In genomic region chr12:15749937-15750336, GRCh38 we compare ENCODE assay signal across 18 cellular contexts. TPM values are rescaled to one million over a fixed set of nuclear protein-coding genes. Genes with fewer than 3 reads are reported as not detected.
DNase-seq lines count a peak whose midpoint lies in the region; ATAC-seq, FAIRE-seq and TF ChIP-seq lines count a peak whose summit lies in the region.
"Had no signal": no experiment of that assay in that cellular context is flagged by ENCODE, and none has a peak within 500 bp of the region (broad histone marks: within the 10 kb centered on the region; RNA-seq: fewer than 3 reads in every experiment).

No MANE protein-coding gene starts in this region.

- H4K20me1 ChIP-seq in GM12878 (ENCODE audit: control insufficient read depth, insufficient read depth), result no peaks in the 10 kb centered on the region
- H4K20me1 ChIP-seq in endothelial cell of umbilical vein (replicated peaks; ENCODE audit: control insufficient read depth, extremely low read depth, insufficient read depth, low read length), result no peaks in the 10 kb centered on the region

- TF ChIP-seq POLR2A in GM12878 (IDR thresholded peaks at IDR 0.05; ENCODE audit: low read depth, low read length), result no peak
- no peak for TF ChIP-seq POLR2A in endothelial cell of umbilical vein (IDR thresholded peaks at IDR 0.05; ENCODE audit: low read depth, low read length)
- TF ChIP-seq POLR2A in uterus (IDR thresholded peaks at IDR 0.05), result no peak

- no peak overlapping the region for H3K4me3 ChIP-seq in GM12878
- H3K4me3 ChIP-seq in endothelial cell of umbilical vein (replicated peaks in 1 of 3; ENCODE audit: insufficient read depth in 1 of 3, low read depth in 1 of 3, low read length in 3 of 3), result no peak overlapping the region
- no peak overlapping the region for H3K4me3 ChIP-seq in mucosa of descending colon
- H3K4me3 ChIP-seq in uterus, result no peak overlapping the region
- H3K4me3 ChIP-seq: A549, K562 had no signal

- intact Hi-C loops in GM12878 (cut with micrococcal nuclease; ENCODE audit: unreplicated experiment), result no loop called here
- intact Hi-C loops in endothelial cell of umbilical vein (cut with micrococcal nuclease), result no loop called here
- intact Hi-C loops in mucosa of descending colon (cut with DNase I, micrococcal nuclease), result no loop called here
- intact Hi-C loops in uterus (cut with DNase I; ENCODE audit: low total_unique reads), result no loop called here

- CTCF ChIA-PET in GM12878 (lab: Yijun Ruan, JAX), result no interaction called here
- CTCF ChIA-PET in endothelial cell of umbilical vein (lab: Charles Lee), result no interaction called here

- FAIRE-seq in GM12878 (lab: Jason Lieb, UNC) (no peak), endothelial cell of umbilical vein (lab: Jason Lieb, UNC) (no peak)
- FAIRE-seq: A549, K562 had no signal

- in situ Hi-C loops in GM12878 (cut with MboI), result no loop called here

- H3K36me3 ChIP-seq in GM12878 (ENCODE audit: control insufficient read depth in 2 of 2, insufficient read depth in 2 of 2, low read length in 1 of 2), result no peaks in the 10 kb centered on the region
- H3K36me3 ChIP-seq in endothelial cell of umbilical vein (ENCODE audit: control insufficient read depth in 2 of 2, extremely low read depth in 1 of 2, insufficient read depth in 2 of 2, low read length in 2 of 2), result no peaks in the 10 kb centered on the region
- H3K36me3 ChIP-seq in mucosa of descending colon (ENCODE audit: low read depth), result no peaks in the 10 kb centered on the region
- no peaks in the 10 kb centered on the region for H3K36me3 ChIP-seq in uterus
- H3K36me3 ChIP-seq: BE2C had no signal

- SMC1A ChIA-PET in GM12878 (lab: Charles Lee; ENCODE audit: uncharacterized antibody, unreplicated experiment), result interaction anchor here (1.3 to 12.4 kb wide), 2 partner anchors 8 to 15 kb away, joined by 5 to 198 read pairs; no protein-coding TSS in a partner anchor

- POLR2A ChIA-PET in GM12878 (lab: Charles Lee), result interaction anchor here (0.5 to 1.1 kb wide), 4 partner anchors 9 to 18 kb away, joined by 3 to 4 read pairs (median 4); no protein-coding TSS in a partner anchor
- POLR2A ChIA-PET in endothelial cell of umbilical vein (lab: Charles Lee), result no interaction called here

- RAD21 ChIA-PET in GM12878 (lab: Charles Lee; ENCODE audit: unreplicated experiment), result no interaction called here

- H2AFZ ChIP-seq in GM12878 (ENCODE audit: control insufficient read depth, low read depth, low read length), result no peak overlapping the region
- H2AFZ ChIP-seq in endothelial cell of umbilical vein (ENCODE audit: low read depth, low read length), result no peak overlapping the region

- DNase-seq in GM12878 (ENCODE audit: low read depth, low spot score) (no peak), endothelial cell of umbilical vein (ENCODE audit: low read depth, low spot score) (peak; percentile 53), mucosa of descending colon (no peak), uterus (no peak), EL (no peak), GM20000 (ENCODE audit: low spot score) (no peak), activated T-cell treated with anti-CD3 and anti-CD28 coated beads for 4 hours (no peak)
- DNase-seq: BE2C; CD4-positive, alpha-beta memory T cell; DMS153; DMS79 treated with DMSO at 0.1 percent for 48 hours; GDM1; GOT3; H9 had no signal

- no peak for TF ChIP-seq EP300 in GM12878 (IDR thresholded peaks at IDR 0.05; ENCODE audit: borderline replicate concordance in 1 of 2, control insufficient read depth in 1 of 2, low read depth in 2 of 2, low read length in 2 of 2)

- no peak for TF ChIP-seq RAD21 in GM12878 (IDR thresholded peaks at IDR 0.05; ENCODE audit: insufficient read depth, low read depth, low read length)

- no peaks in the 10 kb centered on the region for H3K79me2 ChIP-seq in GM12878 (ENCODE audit: control insufficient read depth, insufficient read depth, low read length)
- peaks cover 3% of the 10 kb centered on the region for H3K79me2 ChIP-seq in endothelial cell of umbilical vein (ENCODE audit: control insufficient read depth, insufficient read depth, low read length)

- H3K4me2 ChIP-seq in GM12878 (ENCODE audit: control insufficient read depth, insufficient read depth) (no peak overlapping the region), endothelial cell of umbilical vein (ENCODE audit: insufficient read depth, low read length) (no peak overlapping the region)
- H3K4me2 ChIP-seq: A549 had no signal

- H3K4me1 ChIP-seq in GM12878 (ENCODE audit: control insufficient read depth, insufficient read depth, low read length) (no peaks in the 10 kb centered on the region), endothelial cell of umbilical vein (ENCODE audit: control insufficient read depth, extremely low read depth, insufficient read depth, low read length) (peaks cover 8% of the 10 kb centered on the region), mucosa of descending colon (ENCODE audit: low read depth) (no peaks in the 10 kb centered on the region), uterus (no peaks in the 10 kb centered on the region)
- H3K4me1 ChIP-seq: A549, BE2C had no signal

- H3K9me3 ChIP-seq in GM12878 (replicated peaks; ENCODE audit: control insufficient read depth, insufficient read depth, low read length) (no peaks in the 10 kb centered on the region), endothelial cell of umbilical vein (replicated peaks; ENCODE audit: control insufficient read depth, insufficient read depth, low read length) (no peaks in the 10 kb centered on the region), mucosa of descending colon (no peaks in the 10 kb centered on the region), uterus (no peaks in the 10 kb centered on the region)
- H3K9me3 ChIP-seq: A549, BE2C had no signal

- 61% methylated on average over 4 of the region's 4 CpGs for WGBS in GM12878 (ENCODE audit: insufficient coverage, insufficient replicate concordance, low lambda C conversion rate, missing lambda C conversion rate)

- no peak overlapping the region for H3K27ac ChIP-seq in GM12878 (ENCODE audit: control insufficient read depth, insufficient read depth)
- no peak overlapping the region for H3K27ac ChIP-seq in endothelial cell of umbilical vein (ENCODE audit: insufficient read depth, low read depth, low read length)
- peak overlapping the region; percentile 0 to 50 for H3K27ac ChIP-seq in uterus
- H3K27ac ChIP-seq: A549, C4-2B, HL-60 had no signal

- peak; percentile 24; the same call in 2 of the 3 replicates for ATAC-seq in GM12878
- ATAC-seq in mucosa of descending colon, result peak; percentile 31
- ATAC-seq: A549, K562 had no signal

- no peaks in the 10 kb centered on the region for H3K27me3 ChIP-seq in GM12878 (replicated peaks in 1 of 2; ENCODE audit: control insufficient read depth in 2 of 2, insufficient read depth in 2 of 2, low read length in 1 of 2)
- no peaks in the 10 kb centered on the region for H3K27me3 ChIP-seq in endothelial cell of umbilical vein (ENCODE audit: control insufficient read depth in 2 of 2, insufficient read depth in 2 of 2, low read length in 2 of 2)
- H3K27me3 ChIP-seq in uterus, result no peaks in the 10 kb centered on the region

- H3K9me1 ChIP-seq in endothelial cell of umbilical vein (replicated peaks; ENCODE audit: control insufficient read depth, extremely low read depth, insufficient read depth, low read length), result peaks cover 2% of the 10 kb centered on the region

- dilution Hi-C loops in endothelial cell of umbilical vein (cut with MboI; ENCODE audit: extremely low pct_ligation_motif_present, low sequenced_read_pairs), result no loop called here

- BruUV-seq in GM12878 (replicated peaks; lab: Mats Ljungman, UMichigan) (no TSS peak), endothelial cell of umbilical vein (replicated peaks; lab: Mats Ljungman, UMichigan) (no TSS peak)

- TF ChIP-seq CTCF in GM12878 (IDR thresholded peaks at IDR 0.05 in 2 of 3, conservative IDR thresholded peaks at IDR 0.05 in 1 of 3; ENCODE audit: control insufficient read depth in 2 of 3, extremely low read depth in 1 of 3, insufficient read depth in 1 of 3, low read depth in 3 of 3, low read length in 3 of 3) (no peak), endothelial cell of umbilical vein (IDR thresholded peaks at IDR 0.05; ENCODE audit: extremely low read depth in 1 of 2, insufficient read depth in 1 of 2, low read depth in 1 of 2, low read length in 2 of 2) (no peak), mucosa of descending colon (IDR thresholded peaks at IDR 0.05) (no peak), uterus (IDR thresholded peaks at IDR 0.05) (no peak), GM20000 (IDR thresholded peaks at IDR 0.05; ENCODE audit: extremely low read depth, missing control alignments) (no peak)

- no peak overlapping the region for H3K9ac ChIP-seq in GM12878 (ENCODE audit: control insufficient read depth, insufficient read depth, low read length)
- no peak overlapping the region for H3K9ac ChIP-seq in endothelial cell of umbilical vein (replicated peaks; ENCODE audit: extremely low read depth, insufficient read depth, low read length)

RNA-seq across cellular contexts. Expression of gene EPS8, which starts 39.3 kb away (rescaled TPM):
- total RNA-seq in GM12878 (2013; cell fraction: nucleolus; rRNA removed), result 263 and 269 TPM in 2 replicates
- total RNA-seq in GM12878 (2014; rRNA removed) (4.7 TPM in 2 replicates), GM12878 (2014; rRNA removed; fragmentation: Illumina TruSeq; extraction: Trizol) (3.4 and 4.7 TPM in 2 replicates), GM12878 (2021) (3.2 TPM in 2 replicates), endothelial cell of umbilical vein (11.9 and 12.1 TPM in 2 replicates), mucosa of descending colon (100 to 1,000 TPM; 100 to 204 (median 135) TPM), uterus (100 to 1,000 TPM in 3 of 4 donors, 10 to 100 TPM in 1; 93.7 to 173 (median 109) TPM)
- 1.1 TPM for polyA plus RNA-seq in GM12878 (2011; ENCODE audit: low read depth)
- polyA plus RNA-seq in GM12878 (2011; rRNA removed) (127 and 173 TPM in 2 replicates), GM12878 (2014; fragmentation: Illumina TruSeq; extraction: Trizol) (3.1 and 3.8 TPM in 2 replicates), GM12878 (2014; fragmentation: Nextera tagmentation; extraction: Ambion mirVana) (1 to 10 TPM; 1.3 to 1.6 TPM), GM12878 (2014; rRNA removed) (3.3 and 3.4 TPM in 2 replicates), GM12878 (2016; fragmentation: Nextera tagmentation; extraction: Ambion mirVana) (1 to 10 TPM; 2.8 to 4.2 TPM), endothelial cell of umbilical vein (7.2 and 8.4 TPM in 2 replicates)
- 84.5 and 94.4 TPM in 2 replicates for polyA plus RNA-seq in GM12878 (2011; cell fraction: cytosol; rRNA removed)
- polyA plus RNA-seq in GM12878 (2011; cell fraction: nucleus; rRNA removed), result 107 and 156 TPM in 2 replicates
- 1.3 and 1.9 TPM in 2 replicates for polyA plus RNA-seq in GM12878 (2012)
- polyA minus RNA-seq in GM12878 (2011; rRNA and poly(A)+ RNA removed), result 188 and 261 TPM in 2 replicates
- polyA minus RNA-seq in GM12878 (2011; cell fraction: cytosol; rRNA and poly(A)+ RNA removed), result 42.4 and 55.6 TPM in 2 replicates
- 108 and 162 TPM in 2 replicates for polyA minus RNA-seq in GM12878 (2011; cell fraction: nucleus; rRNA and poly(A)+ RNA removed)
- polyA plus RNA-seq in endothelial cell of umbilical vein (2011; cell fraction: cytosol; rRNA removed), result 9.5 and 11.7 TPM in 2 replicates
- polyA plus RNA-seq in endothelial cell of umbilical vein (2011; cell fraction: nucleus; rRNA removed), result 13.6 and 15.7 TPM in 2 replicates
- 13.2 and 17.3 TPM in 2 replicates for polyA plus RNA-seq in endothelial cell of umbilical vein (2012)
- 9.1 and 22.2 TPM in 2 replicates for polyA minus RNA-seq in endothelial cell of umbilical vein
- 3.0 TPM for polyA minus RNA-seq in endothelial cell of umbilical vein (2011; cell fraction: cytosol; rRNA and poly(A)+ RNA removed)
- polyA minus RNA-seq in endothelial cell of umbilical vein (2011; cell fraction: nucleus; rRNA and poly(A)+ RNA removed), result 25.4 and 26.6 TPM in 2 replicates

Comparison
In these comparisons a context has a peak if more than half of its experiments do, and no peak if none do; other contexts are left out.
1. H3K27ac ChIP-seq: peak in uterus (2 of 2); none in GM12878 (single experiment) and endothelial cell of umbilical vein (single experiment).